Comparison of ENCODE assay signal across 23 cellular contexts in genomic region chr1:236207569-236207968, GRCh38.
"Had no signal": no experiment of that assay in that cellular context is flagged by ENCODE, and none has a peak within 500 bp of the region (broad histone marks: within the 10 kb centered on the region; RNA-seq: fewer than 3 reads in every experiment).

No MANE protein-coding gene starts in this region.

- H3K4me1 ChIP-seq: SJSA1 had no signal

- H3K36me3 ChIP-seq: MG63, SJSA1 had no signal

- H3K9me3 ChIP-seq: MG63, SJSA1 had no signal

- DNase-seq: Karpas-422, KG1, MG63, NCI-H1092, NCI-H1105 treated with DMSO at 0.1 percent for 48 hours, NCI-H1417 treated with DMSO at 0.1 percent for 48 hours, NCI-H146, NCI-H1694 treated with DMSO at 0.1 percent for 48 hours, NCI-H1930, NCI-H2081, NCI-H2107, NCI-H2227 treated with DMSO at 0.1 percent for 48 hours, NCI-H446, NCI-H524 treated with DMSO at 0.1 percent for 48 hours, NCI-H69, NCI-H774, Right ventricle myocardium superior, SIG-M5 had no signal

- FAIRE-seq: HTR-8/SVneo, RCC 7860 had no signal

- ATAC-seq: SK-N-SH treated with all-trans-retinoic acid at 6 μM for 48 hours had no signal

- H3K27me3 ChIP-seq: MG63, SJSA1 had no signal

- H3K27ac ChIP-seq: HL-60, SJSA1 had no signal

- H3K4me3 ChIP-seq: MG63, SJSA1 had no signal
